Comparison of ENCODE assay signal across 21 cellular contexts in genomic region chr5:150284311-150284710, GRCh38. TPM values are rescaled to one million over a fixed set of nuclear protein-coding genes. Genes with fewer than 3 reads are reported as not detected.
A peak's percentile ranks its signal among the peaks of the same experiment; 100 is the strongest.
DNase-seq lines count a peak whose midpoint lies in the region; ATAC-seq and TF ChIP-seq lines count a peak whose summit lies in the region.
"Had no signal": no experiment of that assay in that cellular context is flagged by ENCODE, and none has a peak within 500 bp of the region (broad histone marks: within the 10 kb centered on the region; RNA-seq: fewer than 3 reads in every experiment).

No MANE protein-coding gene starts in this region.

- H3K27ac ChIP-seq in angular gyrus (ENCODE audit: low read depth, low read length) (peak overlapping the region; percentile 75), foreskin keratinocyte (no peak overlapping the region), SK-N-SH (ENCODE audit: low read depth in 2 of 2, low read length in 1 of 2) (no peak overlapping the region)
- H3K27ac ChIP-seq: HL-60, KMS-11, SJSA1 had no signal

- WGBS in SK-N-SH (ENCODE audit: low lambda C conversion rate): 81% methylated on average over 6 of the region's 13 CpGs

- H3K9me3 ChIP-seq in SK-N-SH: no peaks in the 10 kb centered on the region
- H3K9me3 ChIP-seq: SJSA1 had no signal

- POLR2A ChIA-PET in SK-N-SH (lab: Yijun Ruan, JAX): no interaction called here

- DNase-seq in Ammon's horn (ENCODE audit: low spot score) (peak; percentile 70), foreskin keratinocyte (no peak), posterior cingulate gyrus (peak in 7 of 10 donors; percentile 68 to 96 (median 82)), HuH-7 (ENCODE audit: low spot score) (no peak), SK-N-SH (no peak)
- no peak for DNase-seq in effector CD8-positive, alpha-beta T cell (lab: John Stamatoyannopoulos, UW)
- DNase-seq: C1 segment of cervical spinal cord, DMS 273 treated with DMSO at 0.1 percent for 48 hours, GF-D8, H9, NCI-H1048, NCI-H1436 treated with DMSO at 0.1 percent for 48 hours, NCI-H2081, NCI-H510A treated with DMSO at 0.1 percent for 48 hours, NCI-H82, PC-3 had no signal

- no peak overlapping the region for H3K4me2 ChIP-seq in SK-N-SH
- H3K4me2 ChIP-seq: KMS-11 had no signal

- H4K20me1 ChIP-seq in SK-N-SH (ENCODE audit: insufficient read depth): no peaks in the 10 kb centered on the region

- CTCF ChIA-PET in SK-N-SH (lab: Yijun Ruan, JAX): interaction anchor here (1.3 kb wide), 1 partner anchor 152 kb away, joined by 3 read pairs; no protein-coding TSS in a partner anchor

- H3K4me3 ChIP-seq in SK-N-SH (ENCODE audit: low read depth in 2 of 2, low read length in 1 of 2): no peak overlapping the region
- H3K4me3 ChIP-seq: SJSA1 had no signal

- TF ChIP-seq CTCF in foreskin keratinocyte (conservative IDR thresholded peaks at IDR 0.05) (no peak), SK-N-SH (IDR thresholded peaks at IDR 0.05) (no peak)

- intact Hi-C loops in posterior cingulate gyrus (cut with DNase I): no loop called here

- no peak overlapping the region for H2AFZ ChIP-seq in SK-N-SH (ENCODE audit: low read depth)

- TF ChIP-seq EP300 in SK-N-SH (IDR thresholded peaks at IDR 0.05; ENCODE audit: borderline replicate concordance in 1 of 2, low read depth in 1 of 2, low read length in 1 of 2): no peak

- H3K27me3 ChIP-seq in foreskin keratinocyte (no peaks in the 10 kb centered on the region), SK-N-SH (ENCODE audit: insufficient read depth) (no peaks in the 10 kb centered on the region)
- H3K27me3 ChIP-seq: SJSA1 had no signal

- ATAC-seq in foreskin keratinocyte: peak; percentile 22
- ATAC-seq in HG03442 (IDR thresholded peaks at IDR 0.05; ENCODE audit: unreplicated experiment): no peak
- ATAC-seq: PC-3 had no signal

- TF ChIP-seq RAD21 in SK-N-SH (IDR thresholded peaks at IDR 0.05; ENCODE audit: low read length): no peak

- H3K79me2 ChIP-seq in SK-N-SH (ENCODE audit: insufficient read depth): no peaks in the 10 kb centered on the region

- H3K9me2 ChIP-seq in SK-N-SH: no peaks in the 10 kb centered on the region

- H3K4me1 ChIP-seq in foreskin keratinocyte (peaks cover 4% of the 10 kb centered on the region), SK-N-SH (ENCODE audit: control insufficient read depth in 1 of 2, insufficient read depth in 2 of 2, low read depth in 1 of 2, low read length in 1 of 2) (peaks cover under 1 to 24% of the 10 kb centered on the region in 2 experiments; a peak in 1 of 4 replicates)

- H3K36me3 ChIP-seq in SK-N-SH (replicated peaks in 1 of 2; ENCODE audit: control insufficient read depth in 1 of 2, insufficient read depth in 2 of 2, low read length in 1 of 2): no peaks in the 10 kb centered on the region
- H3K36me3 ChIP-seq: SJSA1 had no signal

- H3K9ac ChIP-seq in SK-N-SH: no peak overlapping the region
- H3K9ac ChIP-seq: KMS-11 had no signal

- no peaks in the 10 kb centered on the region for H3F3A ChIP-seq in SK-N-SH (replicated peaks; ENCODE audit: insufficient read depth)

TF ChIP-seq in SK-N-SH, 30 proteins besides CTCF, POLR2A, EP300 and RAD21:
- TF ChIP-seq FOXJ3 (CRISPR knock-in tag; IDR thresholded peaks at IDR 0.05) (no peak), PBX3 (IDR thresholded peaks at IDR 0.05) (no peak), EZH2phosphoT487 (IDR thresholded peaks at IDR 0.05; ENCODE audit: borderline replicate concordance, low read depth) (no peak), SIN3A (IDR thresholded peaks at IDR 0.05; ENCODE audit: borderline replicate concordance, low read depth, low read length) (no peak), REST (IDR thresholded peaks at IDR 0.05; ENCODE audit: low read depth, low read length) (no peak), TCF12 (IDR thresholded peaks at IDR 0.05) (no peak), RXRA (IDR thresholded peaks at IDR 0.05; ENCODE audit: borderline replicate concordance, low read depth) (no peak), USF2 (IDR thresholded peaks at IDR 0.05; ENCODE audit: borderline replicate concordance, low read depth, low read length) (no peak), USF1 (IDR thresholded peaks at IDR 0.05; ENCODE audit: borderline replicate concordance, low read depth) (no peak), TEAD4 (IDR thresholded peaks at IDR 0.05; ENCODE audit: borderline replicate concordance, insufficient read depth) (no peak), NRF1 (IDR thresholded peaks at IDR 0.05; ENCODE audit: low read depth, low read length) (no peak), RFX5 (IDR thresholded peaks at IDR 0.05; ENCODE audit: low read length) (no peak), ELF1 (IDR thresholded peaks at IDR 0.05) (no peak), POLR2AphosphoS5 (IDR thresholded peaks at IDR 0.05; ENCODE audit: low read depth, low read length) (no peak), FOXM1 (IDR thresholded peaks at IDR 0.05; ENCODE audit: low read depth) (no peak)

RNA-seq across cellular contexts. Expression of gene CAMK2A, which starts 5.3 kb away (rescaled TPM):
- 0.04 TPM in 1 of 2 replicates, not detected in the other for total RNA-seq in foreskin keratinocyte
- polyA plus RNA-seq in foreskin keratinocyte (0.01 TPM in 1 of 2 replicates, not detected in the other), SK-N-SH (2012; rRNA removed) (0.05 and 0.10 TPM in 2 replicates)
- polyA plus RNA-seq in SK-N-SH (2012; cell fraction: cytosol; rRNA removed): 0.01 and 0.03 TPM in 2 replicates
- polyA plus RNA-seq in SK-N-SH (2012; cell fraction: nucleus; rRNA removed): 0.05 and 0.20 TPM in 2 replicates
- total RNA-seq: SJSA1 had no signal

RNA-seq across cellular contexts. Expression of gene ARSI, which starts 18.4 kb away (rescaled TPM):
- total RNA-seq in foreskin keratinocyte: 4.7 and 5.0 TPM in 2 replicates
- 3.5 and 3.7 TPM in 2 replicates for polyA plus RNA-seq in foreskin keratinocyte
- 0.03 and 0.20 TPM in 2 replicates for polyA plus RNA-seq in SK-N-SH (2012; rRNA removed)
- polyA plus RNA-seq in SK-N-SH (2012; cell fraction: cytosol; rRNA removed): 0.01 and 0.04 TPM in 2 replicates
- polyA plus RNA-seq in SK-N-SH (2012; cell fraction: nucleus; rRNA removed): 0.04 and 0.16 TPM in 2 replicates

Comparison
In these comparisons a context has a peak if more than half of its experiments do, and no peak if none do; other contexts are left out.
1. DNase-seq: peak in Ammon's horn (single experiment) and posterior cingulate gyrus (7 of 10); none in foreskin keratinocyte (0 of 2), effector CD8-positive, alpha-beta T cell (single experiment), HuH-7 (single experiment) and SK-N-SH (single experiment).